Comparison of ENCODE assay signal across 9 cellular contexts in the genomic region with DNA sequence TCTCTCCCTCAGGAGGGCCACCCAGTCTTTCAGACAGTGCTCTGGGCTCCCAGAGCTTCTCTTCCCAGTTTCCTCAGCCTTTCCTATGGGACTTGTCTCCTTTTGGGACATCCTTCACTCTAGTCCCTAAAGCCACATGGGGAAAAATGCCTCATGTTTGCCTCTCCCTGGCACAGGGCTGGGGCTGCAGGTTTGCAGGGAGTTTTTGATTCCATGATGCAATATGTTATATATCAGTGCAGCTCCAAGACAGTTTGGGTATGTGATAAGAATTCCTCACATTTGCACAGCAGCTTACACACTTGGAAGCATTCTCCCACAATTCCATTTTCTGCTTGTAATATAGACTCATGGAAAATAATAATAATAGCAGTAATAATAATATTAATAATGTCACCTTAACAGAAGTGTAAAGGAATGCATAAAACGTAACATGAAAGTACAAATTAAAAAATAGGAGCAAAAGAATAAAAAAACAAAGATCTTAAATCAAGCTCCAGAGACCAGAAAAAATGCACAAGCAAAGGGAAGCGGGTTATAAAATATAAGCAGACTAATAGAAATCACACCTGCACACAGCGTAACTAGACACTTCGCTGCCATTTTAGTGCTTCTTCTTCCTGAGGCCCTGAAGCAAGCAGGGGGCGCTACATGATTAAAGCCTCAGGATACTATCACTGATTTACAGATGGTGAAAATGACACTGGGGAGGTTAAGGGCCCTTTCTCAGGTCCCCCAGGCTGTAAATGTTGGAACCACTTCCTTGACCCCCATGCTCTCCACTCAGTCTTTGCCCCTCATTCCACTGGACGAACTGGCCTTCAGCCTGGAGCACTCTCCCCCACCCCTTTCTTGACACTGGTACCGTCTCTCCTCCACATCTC.
DNase-seq lines count a peak whose midpoint lies in the region; ATAC-seq and TF ChIP-seq lines count a peak whose summit lies in the region.
"Had no signal": no experiment of that assay in that cellular context is flagged by ENCODE, and none has a peak within 500 bp of the region (broad histone marks: within the 10 kb centered on the region; RNA-seq: fewer than 3 reads in every experiment).

No MANE protein-coding gene starts in this region.

- H3K4me2 ChIP-seq in hepatocyte = no peak overlapping the region

- no peaks in the 10 kb centered on the region for H3K9me2 ChIP-seq in hepatocyte (replicated peaks; ENCODE audit: insufficient read depth)

- no peaks in the 10 kb centered on the region for H3K27me3 Mint-ChIP-seq in activated CD4-positive, alpha-beta T cell treated with anti-CD3 and anti-CD28 coated beads for 36 hours

- intact Hi-C loops in activated CD4-positive, alpha-beta T cell treated with anti-CD3 and anti-CD28 coated beads for 36 hours (cut with DNase I, micrococcal nuclease) = loop anchor here in 1 of 2 experiments (1.0 kb wide), 1 partner anchor 115 kb away; no protein-coding TSS in a partner anchor
- intact Hi-C loops in transverse colon (cut with DNase I; ENCODE audit: low total_unique reads) = loop anchor here (5.0 kb wide), 1 partner anchor 33 kb away; no protein-coding TSS in a partner anchor

- H3K4me1 ChIP-seq in hepatocyte (ENCODE audit: insufficient read depth) (peaks cover 36% of the 10 kb centered on the region), transverse colon (peaks cover 38 to 65% (median 56%) of the 10 kb centered on the region in 4 donors)

- ATAC-seq in activated CD4-positive, alpha-beta T cell treated with anti-CD3 and anti-CD28 coated beads for 36 hours = no peak
- peak; percentile 23; the same call in 2 of the 3 replicates for ATAC-seq in SK-N-SH treated with all-trans-retinoic acid at 6 μM for 48 hours
- no peak for ATAC-seq in GM21360 (IDR thresholded peaks at IDR 0.05; ENCODE audit: unreplicated experiment)
- no peak for ATAC-seq in stimulated activated naive CD8-positive, alpha-beta T cell treated with anti-CD3 and anti-CD28 coated beads, Interleukin-15, Interleukin-2, amounts not matched to agents 100 U/mL and 50 U/mL, for 24 hours

- H3K36me3 Mint-ChIP-seq in activated CD4-positive, alpha-beta T cell treated with anti-CD3 and anti-CD28 coated beads for 36 hours (ENCODE audit: low read depth) = no peaks in the 10 kb centered on the region

- WGBS in hepatocyte (ENCODE audit: low lambda C conversion rate, missing lambda C conversion rate) = 89% methylated on average over 7 of the region's 7 CpGs
- 62 to 73% methylated on average over 6 to 7 of the region's 7 CpGs for WGBS in transverse colon (ENCODE audit: low coverage in 1 of 2), 2 donors

- H3K9me3 Mint-ChIP-seq in activated CD4-positive, alpha-beta T cell treated with anti-CD3 and anti-CD28 coated beads for 36 hours (ENCODE audit: low read depth) = no peaks in the 10 kb centered on the region

- peak; percentile 41 for TF ChIP-seq CTCF in hepatocyte (IDR thresholded peaks at IDR 0.05; ENCODE audit: poor library complexity)
- peak; percentile 35 to 58 (median 49) for TF ChIP-seq CTCF in transverse colon (IDR thresholded peaks at IDR 0.05)

- H3K4me3 ChIP-seq in hepatocyte = no peak overlapping the region
- no peak overlapping the region for H3K4me3 ChIP-seq in transverse colon

- DNase-seq in activated CD4-positive, alpha-beta T cell treated with anti-CD3 and anti-CD28 coated beads for 36 hours = peak; percentile 46
- DNase-seq in activated CD4-positive, alpha-beta T cell treated with anti-CD3 and anti-CD28 coated beads, Interleukin-2, amount 50 U/mL, for 1 hour = no peak
- DNase-seq in hepatocyte (ENCODE audit: low spot score) = no peak
- peak; percentile 63 for DNase-seq in transverse colon
- no peak for DNase-seq in stimulated activated CD4-positive, alpha-beta T cell treated with anti-CD3 and anti-CD28 coated beads, Interleukin-2, amount 100 ng/mL, for 48 hours
- DNase-seq in stimulated activated naive CD8-positive, alpha-beta T cell treated with anti-CD3 and anti-CD28 coated beads, Interleukin-15, Interleukin-2, amounts not matched to agents 100 U/mL and 50 U/mL, for 24 hours = no peak
- DNase-seq: foreskin melanocyte had no signal

- no peaks in the 10 kb centered on the region for H3K36me3 ChIP-seq in hepatocyte (replicated peaks; ENCODE audit: insufficient read depth, low read depth)
- H3K36me3 ChIP-seq in transverse colon = no peaks in the 10 kb centered on the region

- H3K4me1 Mint-ChIP-seq in activated CD4-positive, alpha-beta T cell treated with anti-CD3 and anti-CD28 coated beads for 36 hours = no peaks in the 10 kb centered on the region

- TF ChIP-seq POLR2A in transverse colon (IDR thresholded peaks at IDR 0.05) = no peak

- no peaks in the 10 kb centered on the region for H4K20me1 ChIP-seq in hepatocyte (ENCODE audit: insufficient read depth, poor library complexity, severe bottlenecking)

- POLR2A ChIA-PET in activated CD4-positive, alpha-beta T cell treated with anti-CD3 and anti-CD28 coated beads for 36 hours (lab: Charles Lee) = no interaction called here

- CTCF ChIA-PET in activated CD4-positive, alpha-beta T cell treated with anti-CD3 and anti-CD28 coated beads for 36 hours (lab: Charles Lee) = interaction anchor here (1.0 to 1.3 kb wide), 3 partner anchors 18 to 114 kb away, joined by 3 to 4 read pairs (median 3); no protein-coding TSS in a partner anchor

- H3K27me3 ChIP-seq in hepatocyte (no peaks in the 10 kb centered on the region), transverse colon (no peaks in the 10 kb centered on the region)

- H3K79me2 ChIP-seq in hepatocyte = no peaks in the 10 kb centered on the region

- no peak overlapping the region for H3K27ac Mint-ChIP-seq in activated CD4-positive, alpha-beta T cell treated with anti-CD3 and anti-CD28 coated beads for 36 hours

- no peak for TF ChIP-seq EP300 in transverse colon (IDR thresholded peaks at IDR 0.05; ENCODE audit: low read depth)

- H3K27ac ChIP-seq in hepatocyte (no peak overlapping the region), transverse colon (peak overlapping the region; percentile 86 to 92 (median 90))

- in situ Hi-C loops in transverse colon (cut with MboI; ENCODE audit: low pct_ligation_motif_present in 1 of 4, low pct_unique_long_range_greater_than_20kb in 1 of 4, low sequenced_read_pairs in 3 of 4) = loop anchor here in 1 of 4 donors (10.0 kb wide), 1 partner anchor 116 kb away; no protein-coding TSS in a partner anchor

- no peak overlapping the region for H2AFZ ChIP-seq in hepatocyte

- no peaks in the 10 kb centered on the region for H3K9me3 ChIP-seq in hepatocyte (ENCODE audit: low read depth)
- no peaks in the 10 kb centered on the region for H3K9me3 ChIP-seq in transverse colon

- H3K4me3 Mint-ChIP-seq in activated CD4-positive, alpha-beta T cell treated with anti-CD3 and anti-CD28 coated beads for 36 hours = no peak overlapping the region

TF ChIP-seq in SK-N-SH treated with all-trans-retinoic acid at 6 μM for 48 hours, 23 proteins besides CTCF, POLR2A, EP300 and RAD21:
- no peak for TF ChIP-seq OSR1 (CRISPR knock-in tag; IDR thresholded peaks at IDR 0.05)
- TF ChIP-seq PPARA (CRISPR knock-in tag; IDR thresholded peaks at IDR 0.05; ENCODE audit: borderline replicate concordance) = no peak
- no peak for TF ChIP-seq ZFP3 (CRISPR knock-in tag; IDR thresholded peaks at IDR 0.05)
- TF ChIP-seq CSDC2 (CRISPR knock-in tag; IDR thresholded peaks at IDR 0.05) = no peak

Comparison
In these comparisons a context has a peak if more than half of its experiments do, and no peak if none do; other contexts are left out.
1. DNase-seq: peak in activated CD4-positive, alpha-beta T cell treated with anti-CD3 and anti-CD28 coated beads for 36 hours (single experiment) and transverse colon (single experiment); none in activated CD4-positive, alpha-beta T cell treated with anti-CD3 and anti-CD28 coated beads, Interleukin-2, amount 50 U/mL, for 1 hour (single experiment), hepatocyte (single experiment), stimulated activated CD4-positive, alpha-beta T cell treated with anti-CD3 and anti-CD28 coated beads, Interleukin-2, amount 100 ng/mL, for 48 hours (0 of 2) and stimulated activated naive CD8-positive, alpha-beta T cell treated with anti-CD3 and anti-CD28 coated beads, Interleukin-15, Interleukin-2, amounts not matched to agents 100 U/mL and 50 U/mL, for 24 hours (single experiment).